In genomic region chr19:18205180-18205915, GRCh38 we compare ENCODE assay signal across 1 cellular context.
TF ChIP-seq lines count a peak whose summit lies in the region.

No MANE protein-coding gene starts in this region.

TF ChIP-seq in K562, 482 proteins besides CTCF, POLR2A, EP300 and RAD21 (continued from another document and continues in another):
- TF ChIP-seq CHAMP1 (IDR thresholded peaks at IDR 0.05): no peak
- TF ChIP-seq WHSC1 (IDR thresholded peaks at IDR 0.05; ENCODE audit: low read length): no peak
- peak; percentile 32; the same call in 1 of the 2 replicates for TF ChIP-seq JUND (IDR thresholded peaks at IDR 0.05; ENCODE audit: borderline replicate concordance, low read depth, low read length)
- TF ChIP-seq JUND (tag; IDR thresholded peaks at IDR 0.05; ENCODE audit: borderline replicate concordance, low read depth, low read length): no peak
- peak; percentile 28; the same call in 1 of the 2 replicates for TF ChIP-seq PHF8 (IDR thresholded peaks at IDR 0.05; ENCODE audit: borderline replicate concordance, low read length)
- TF ChIP-seq FOXP1 (CRISPR knock-in tag; IDR thresholded peaks at IDR 0.05): 0 out of 2 replicates have a peak, but pooled peaks have one; percentile 33
- TF ChIP-seq MAFK (IDR thresholded peaks at IDR 0.05; ENCODE audit: low read length): no peak
- no peak for TF ChIP-seq ZNF174 (CRISPR knock-in tag; IDR thresholded peaks at IDR 0.05)
- TF ChIP-seq FOXK1 (CRISPR knock-in tag; IDR thresholded peaks at IDR 0.05; ENCODE audit: borderline replicate concordance): no peak
- peak in 1 of 2 experiments; percentile 76; a peak in 2 of 4 replicates for TF ChIP-seq FOXK2 (conservative IDR thresholded peaks at IDR 0.05 in 1 of 2, IDR thresholded peaks at IDR 0.05 in 1 of 2; ENCODE audit: low read depth in 2 of 2)
- TF ChIP-seq ETS2 (tag; IDR thresholded peaks at IDR 0.05; ENCODE audit: borderline replicate concordance, poor library complexity, severe bottlenecking): no peak
- TF ChIP-seq KDM5B (IDR thresholded peaks at IDR 0.05; ENCODE audit: insufficient replicate concordance, low read depth, low read length): peak; percentile 32
- 0 out of 2 replicates have a peak, but pooled peaks have one; percentile 7 for TF ChIP-seq GATAD2B (IDR thresholded peaks at IDR 0.05; ENCODE audit: borderline replicate concordance)
- peak in 1 of 3 experiments; percentile 3 for TF ChIP-seq YY1 (IDR thresholded peaks at IDR 0.05; ENCODE audit: borderline replicate concordance in 1 of 3, control insufficient read depth in 1 of 3, extremely low read depth in 1 of 3, insufficient read depth in 3 of 3, insufficient read length in 1 of 3, insufficient replicate concordance in 2 of 3, low read depth in 1 of 3, low read length in 2 of 3)
- no peak for TF ChIP-seq TAF15 (IDR thresholded peaks at IDR 0.05; ENCODE audit: low read depth, low read length)
- TF ChIP-seq GABPB1 (CRISPR knock-in tag; IDR thresholded peaks at IDR 0.05): peak; percentile 43; the same call in 1 of the 2 replicates
- TF ChIP-seq ZFX (CRISPR knock-in tag; IDR thresholded peaks at IDR 0.05): peak; percentile 53; the same call in 1 of the 2 replicates
- TF ChIP-seq KAT2B (IDR thresholded peaks at IDR 0.05; ENCODE audit: low read depth, low read length): no peak
- TF ChIP-seq TFAP4 (CRISPR knock-in tag; IDR thresholded peaks at IDR 0.05; ENCODE audit: borderline replicate concordance): peak; percentile 80
- peak; percentile 5 to 74; a peak in 3 of 4 replicates for TF ChIP-seq MAZ (CRISPR knock-in tag; conservative IDR thresholded peaks at IDR 0.05 in 1 of 2, IDR thresholded peaks at IDR 0.05 in 1 of 2)
- no peak for TF ChIP-seq CGGBP1 (CRISPR knock-in tag; IDR thresholded peaks at IDR 0.05)
- TF ChIP-seq ZBTB7A (IDR thresholded peaks at IDR 0.05; ENCODE audit: borderline replicate concordance, control insufficient read depth, low read depth, low read length): peak; percentile 13
- 0 out of 2 replicates have a peak, but pooled peaks have one; percentile 20 for TF ChIP-seq THRAP3 (IDR thresholded peaks at IDR 0.05; ENCODE audit: borderline replicate concordance)
- TF ChIP-seq ATF3 (IDR thresholded peaks at IDR 0.05): no peak
- no peak for TF ChIP-seq ATF3 (CRISPR knock-in tag; conservative IDR thresholded peaks at IDR 0.05)
- TF ChIP-seq BRF2 (IDR thresholded peaks at IDR 0.05; ENCODE audit: borderline replicate concordance, insufficient read depth, insufficient read length): no peak
- 0 out of 2 replicates have a peak, but pooled peaks have one; percentile 39 for TF ChIP-seq NFATC3 (IDR thresholded peaks at IDR 0.05)
- TF ChIP-seq CREB1 (IDR thresholded peaks at IDR 0.05): peak; percentile 24; the same call in 1 of the 2 replicates
- no peak for TF ChIP-seq CREB1 (CRISPR knock-in tag; IDR thresholded peaks at IDR 0.05)
- 0 out of 2 replicates have a peak, but pooled peaks have one; percentile 46 for TF ChIP-seq ZC3H4 (CRISPR knock-in tag; IDR thresholded peaks at IDR 0.05; ENCODE audit: borderline replicate concordance)
- TF ChIP-seq TCFL5 (CRISPR knock-in tag; conservative IDR thresholded peaks at IDR 0.05): no peak
- TF ChIP-seq EGR1 (conservative IDR thresholded peaks at IDR 0.05): peak; percentile 83
- no peak for TF ChIP-seq C11orf30 (IDR thresholded peaks at IDR 0.05; ENCODE audit: low read depth)
- peak; percentile 37; the same call in 1 of the 2 replicates for TF ChIP-seq POLR2AphosphoS5 (IDR thresholded peaks at IDR 0.05; ENCODE audit: control insufficient read depth, insufficient read depth, low read depth, low read length)
- no peak for TF ChIP-seq ZNF143 (CRISPR knock-in tag; IDR thresholded peaks at IDR 0.05)
- peak; percentile 65 for TF ChIP-seq TBP (optimal IDR thresholded peaks at IDR 0.05; ENCODE audit: low read depth, low read length)
- no peak for TF ChIP-seq CHD1 (IDR thresholded peaks at IDR 0.05; ENCODE audit: low read length)
- no peak for TF ChIP-seq HINFP (tag; conservative IDR thresholded peaks at IDR 0.05; ENCODE audit: low read depth)
- no peak for TF ChIP-seq SRSF7 (optimal IDR thresholded peaks at IDR 0.05; ENCODE audit: low read depth, low read length)
- TF ChIP-seq ERF (CRISPR knock-in tag; IDR thresholded peaks at IDR 0.05): no peak
- TF ChIP-seq ZNF586 (CRISPR knock-in tag; conservative IDR thresholded peaks at IDR 0.05): no peak
- peak in 1 of 2 experiments; percentile 57 for TF ChIP-seq E2F6 (IDR thresholded peaks at IDR 0.05; ENCODE audit: borderline replicate concordance in 1 of 2, extremely low read depth in 1 of 2, insufficient read depth in 1 of 2, insufficient read length in 1 of 2, low read depth in 1 of 2, low read length in 1 of 2, poor library complexity in 1 of 2, severe bottlenecking in 1 of 2)
- TF ChIP-seq PBX2 (CRISPR knock-in tag; IDR thresholded peaks at IDR 0.05; ENCODE audit: low read depth): no peak
- TF ChIP-seq PBX2 (tag; conservative IDR thresholded peaks at IDR 0.05; ENCODE audit: low read depth): no peak
- no peak for TF ChIP-seq ZNF449 (CRISPR knock-in tag; IDR thresholded peaks at IDR 0.05)
- TF ChIP-seq TCF3 (CRISPR knock-in tag; IDR thresholded peaks at IDR 0.05): no peak
- no peak for TF ChIP-seq ZBTB5 (IDR thresholded peaks at IDR 0.05)
- 0 out of 2 replicates have a peak, but pooled peaks have one; percentile 11 for TF ChIP-seq SMARCC2 (IDR thresholded peaks at IDR 0.05; ENCODE audit: low read depth)
- TF ChIP-seq ZKSCAN1 (IDR thresholded peaks at IDR 0.05; ENCODE audit: low read depth, low read length): no peak
- no peak for TF ChIP-seq DACH1 (IDR thresholded peaks at IDR 0.05; ENCODE audit: partially characterized antibody)
- TF ChIP-seq HMGN3 (IDR thresholded peaks at IDR 0.05; ENCODE audit: borderline replicate concordance, extremely low read depth, insufficient read length, low read depth, low read length): no peak
- no peak for TF ChIP-seq XRCC3 (IDR thresholded peaks at IDR 0.05)
- no peak; the same call in 1 of the 2 replicates for TF ChIP-seq SP1 (CRISPR knock-in tag; IDR thresholded peaks at IDR 0.05)
- peak; percentile 22 for TF ChIP-seq POLR2B (IDR thresholded peaks at IDR 0.05; ENCODE audit: low read depth, partially characterized antibody)
- TF ChIP-seq TRIM24 (IDR thresholded peaks at IDR 0.05): no peak
